In genomic region chr2:30209227-30209626, GRCh38 we compare ENCODE assay signal across 1 cellular context.
TF ChIP-seq lines count a peak whose summit lies in the region.

No MANE protein-coding gene starts in this region.

TF ChIP-seq in GM23338, 12 proteins besides CTCF, POLR2A, EP300 and RAD21:
- TF ChIP-seq ZNF462 (CRISPR knock-in tag; IDR thresholded peaks at IDR 0.05) (no peak), ZNF114 (CRISPR knock-in tag; IDR thresholded peaks at IDR 0.05) (no peak), CREB1 (CRISPR knock-in tag; IDR thresholded peaks at IDR 0.05; ENCODE audit: low read depth) (no peak)
